ENCODE assay signal across 25 cellular contexts in genomic region chr7:157718303-157719007, GRCh38.
DNase-seq lines count a peak whose midpoint lies in the region; ATAC-seq, FAIRE-seq and TF ChIP-seq lines count a peak whose summit lies in the region.
"Had no signal": no experiment of that assay in that cellular context is flagged by ENCODE, and none has a peak within 500 bp of the region (broad histone marks: within the 10 kb centered on the region; RNA-seq: fewer than 3 reads in every experiment).

No MANE protein-coding gene starts in this region.

- H3K9me3 Mint-ChIP-seq in natural killer cell treated with Interleukin-12 subunit alpha and Interleukin-12 subunit beta and Interleukin-15 and Interleukin-18, amount 100 ng/mL, for 72 hours: no peaks in the 10 kb centered on the region
- no peaks in the 10 kb centered on the region for H3K9me3 Mint-ChIP-seq in natural killer cell
- H3K9me3 Mint-ChIP-seq: CD8-positive, alpha-beta T cell had no signal

- H3K27me3 ChIP-seq in K562 (ENCODE audit: control insufficient read depth in 2 of 2, insufficient read depth in 2 of 2, low read length in 2 of 2) (peaks cover 81 to 97% of the 10 kb centered on the region in 2 experiments), lower lobe of right lung (ENCODE audit: low read depth) (no peaks in the 10 kb centered on the region), GM23248 (replicated peaks; ENCODE audit: insufficient read depth) (no peaks in the 10 kb centered on the region), smooth muscle cell (ENCODE audit: low read depth) (peaks cover 9% of the 10 kb centered on the region)

- POLR2A ChIA-PET in K562 (lab: Yijun Ruan, JAX): interaction anchor here (0.7 kb wide), 1 partner anchor 98 kb away, joined by 3 read pairs; no protein-coding TSS in a partner anchor

- no peak for ATAC-seq in natural killer cell treated with Interleukin-12 subunit alpha and Interleukin-12 subunit beta and Interleukin-15 and Interleukin-18, amount 100 ng/mL, for 72 hours
- no peak for ATAC-seq in natural killer cell
- ATAC-seq in K562: peak; percentile 15; the same call in 1 of the 3 replicates
- ATAC-seq in lower lobe of right lung: no peak
- ATAC-seq: A549; CD8-positive, alpha-beta T cell; PC-3 had no signal

- H3K9ac ChIP-seq in K562 (ENCODE audit: insufficient read depth in 1 of 2, low read depth in 2 of 2, low read length in 2 of 2) (no peak overlapping the region), GM23248 (no peak overlapping the region), smooth muscle cell (ENCODE audit: low read depth) (no peak overlapping the region)
- H3K9ac ChIP-seq: SK-N-SH had no signal

- DNase-seq in natural killer cell treated with Interleukin-12 subunit alpha and Interleukin-12 subunit beta and Interleukin-15 and Interleukin-18, amount 100 ng/mL, for 72 hours (ENCODE audit: low spot score): peak; percentile 37
- DNase-seq in natural killer cell (no peak), K562 (ENCODE audit: extremely low read depth in 1 of 4, low spot score in 3 of 4) (no peak), lower lobe of right lung (peak; percentile 26), GM23248 (no peak), hippocampal formation (lab: John Stamatoyannopoulos, UW) (no peak), smooth muscle cell (lab: John Stamatoyannopoulos, UW; ENCODE audit: unreplicated experiment) (no peak)
- DNase-seq: CD8-positive, alpha-beta T cell; GOT3; KBM-7; MV-4-11; NCI-H1105 treated with DMSO at 0.1 percent for 48 hours; NCI-H146; NCI-H1930; NCI-H2107; NCI-H446; NCI-H524 treated with DMSO at 0.1 percent for 48 hours; NCI-H82; NK-92 treated with Interleukin-12 subunit alpha and Interleukin-12 subunit beta, amount 100 ng/mL, for 24 hours; PC-3; SK-N-SH had no signal

- H3K9me3 ChIP-seq in K562 (replicated peaks; ENCODE audit: control insufficient read depth, insufficient read depth, low read depth, low read length): no peaks in the 10 kb centered on the region
- no peaks in the 10 kb centered on the region for H3K9me3 ChIP-seq in lower lobe of right lung
- H3K9me3 ChIP-seq in GM23248 (ENCODE audit: low read depth): no peaks in the 10 kb centered on the region
- H3K9me3 ChIP-seq in smooth muscle cell (replicated peaks; ENCODE audit: low read depth): no peaks in the 10 kb centered on the region
- H3K9me3 ChIP-seq: A549, Caco-2 had no signal

- no peak overlapping the region for H3K27ac Mint-ChIP-seq in natural killer cell treated with Interleukin-12 subunit alpha and Interleukin-12 subunit beta and Interleukin-15 and Interleukin-18, amount 100 ng/mL, for 72 hours
- H3K27ac Mint-ChIP-seq in natural killer cell: no peak overlapping the region
- H3K27ac Mint-ChIP-seq: CD8-positive, alpha-beta T cell had no signal

- in situ Hi-C loops in K562 (cut with MboI) (no loop called here), GM23248 (cut with MboI) (no loop called here)

- no peak for TF ChIP-seq POLR2A in K562 (conservative IDR thresholded peaks at IDR 0.05)

- CTCF ChIA-PET in K562 (lab: Yijun Ruan, JAX; ENCODE audit: low intra/inter-chr PET ratio): no interaction called here

- peaks cover 1 to 3% of the 10 kb centered on the region in 2 donors for H3K27me3 Mint-ChIP-seq in natural killer cell treated with Interleukin-12 subunit alpha and Interleukin-12 subunit beta and Interleukin-15 and Interleukin-18, amount 100 ng/mL, for 72 hours
- peaks cover 0 to 2% of the 10 kb centered on the region in 2 donors for H3K27me3 Mint-ChIP-seq in natural killer cell (ENCODE audit: low read depth in 2 of 2)

- no TSS peak for BruUV-seq in K562 (replicated peaks; lab: Mats Ljungman, UMichigan)

- H3K4me1 ChIP-seq in K562 (replicated peaks in 1 of 2; ENCODE audit: control insufficient read depth in 2 of 2, insufficient read depth in 2 of 2, low read length in 2 of 2): peaks cover 0 to 8% of the 10 kb centered on the region in 2 experiments; a peak in 2 of 5 replicates
- H3K4me1 ChIP-seq in lower lobe of right lung: no peaks in the 10 kb centered on the region
- no peaks in the 10 kb centered on the region for H3K4me1 ChIP-seq in GM23248 (ENCODE audit: insufficient read depth)
- H3K4me1 ChIP-seq in smooth muscle cell (ENCODE audit: low read depth): no peaks in the 10 kb centered on the region
- H3K4me1 ChIP-seq: A549, Caco-2 had no signal

- 2% methylated on average over 27 of the region's 27 CpGs for WGBS in K562 (ENCODE audit: insufficient coverage, low coverage, missing lambda C conversion rate)
- 48 to 51% methylated on average over 25 to 27 of the region's 27 CpGs for WGBS in GM23248 (ENCODE audit: low coverage in 1 of 2, low lambda C conversion rate in 2 of 2, missing lambda C conversion rate in 2 of 2), 2 experiments
- WGBS in smooth muscle cell (ENCODE audit: low lambda C conversion rate): 81% methylated on average over 27 of the region's 27 CpGs

- H3K9me2 ChIP-seq in GM23248 (ENCODE audit: insufficient read depth): no peaks in the 10 kb centered on the region
- H3K9me2 ChIP-seq: SK-N-SH had no signal

- intact Hi-C loops in natural killer cell (cut with micrococcal nuclease): no loop called here
- intact Hi-C loops in K562 (cut with micrococcal nuclease): no loop called here
- intact Hi-C loops in lower lobe of right lung (cut with DNase I): no loop called here

- H4K20me1 ChIP-seq in K562 (replicated peaks; ENCODE audit: control insufficient read depth, insufficient read depth, low read length) (peaks cover 2% of the 10 kb centered on the region; the same call in 1 of the 2 replicates), GM23248 (ENCODE audit: insufficient read depth) (no peaks in the 10 kb centered on the region), smooth muscle cell (ENCODE audit: low read depth) (no peaks in the 10 kb centered on the region)

- H3K79me2 ChIP-seq in K562 (ENCODE audit: control insufficient read depth, insufficient read depth, low read length) (no peaks in the 10 kb centered on the region), GM23248 (ENCODE audit: insufficient read depth) (no peaks in the 10 kb centered on the region), smooth muscle cell (ENCODE audit: low read depth) (no peaks in the 10 kb centered on the region)

- TF ChIP-seq RAD21 in K562 (CRISPR knock-in tag; conservative IDR thresholded peaks at IDR 0.05 in 1 of 2, IDR thresholded peaks at IDR 0.05 in 1 of 2): no peak

- no peaks in the 10 kb centered on the region for H3F3A ChIP-seq in GM23248 (ENCODE audit: insufficient read depth)
- no peaks in the 10 kb centered on the region for H3F3A ChIP-seq in smooth muscle cell (ENCODE audit: low read depth)

- no peak overlapping the region for H3K4me3 Mint-ChIP-seq in natural killer cell treated with Interleukin-12 subunit alpha and Interleukin-12 subunit beta and Interleukin-15 and Interleukin-18, amount 100 ng/mL, for 72 hours
- no peak overlapping the region for H3K4me3 Mint-ChIP-seq in natural killer cell
- H3K4me3 Mint-ChIP-seq: CD8-positive, alpha-beta T cell had no signal

- no peak overlapping the region for H2AFZ ChIP-seq in K562 (ENCODE audit: low read depth, low read length)
- no peak overlapping the region for H2AFZ ChIP-seq in GM23248
- H2AFZ ChIP-seq in smooth muscle cell (ENCODE audit: low read depth): no peak overlapping the region

- H3K4me1 Mint-ChIP-seq in natural killer cell treated with Interleukin-12 subunit alpha and Interleukin-12 subunit beta and Interleukin-15 and Interleukin-18, amount 100 ng/mL, for 72 hours (ENCODE audit: low read depth in 2 of 2): no peaks in the 10 kb centered on the region
- H3K4me1 Mint-ChIP-seq in natural killer cell: no peaks in the 10 kb centered on the region

- no peak overlapping the region for H3K27ac ChIP-seq in K562 (ENCODE audit: extremely low read depth, low read depth, low read length)
- no peak overlapping the region for H3K27ac ChIP-seq in lower lobe of right lung
- H3K27ac ChIP-seq in GM23248: no peak overlapping the region
- no peak overlapping the region for H3K27ac ChIP-seq in smooth muscle cell (ENCODE audit: low read depth)
- H3K27ac ChIP-seq: A549, C4-2B had no signal

- no peak overlapping the region for H3K4me3 ChIP-seq in K562
- H3K4me3 ChIP-seq in lower lobe of right lung: no peak overlapping the region
- H3K4me3 ChIP-seq in GM23248: no peak overlapping the region
- no peak overlapping the region for H3K4me3 ChIP-seq in smooth muscle cell
- H3K4me3 ChIP-seq: A549 had no signal

- no peak for TF ChIP-seq EP300 in K562 (IDR thresholded peaks at IDR 0.05; ENCODE audit: low read length)

- no peaks in the 10 kb centered on the region for H3K36me3 ChIP-seq in K562 (ENCODE audit: control insufficient read depth, insufficient read depth, low read length)
- no peaks in the 10 kb centered on the region for H3K36me3 ChIP-seq in lower lobe of right lung
- no peaks in the 10 kb centered on the region for H3K36me3 ChIP-seq in GM23248 (ENCODE audit: low read depth)
- H3K36me3 ChIP-seq in smooth muscle cell (ENCODE audit: low read depth): no peaks in the 10 kb centered on the region

- H3K9me1 ChIP-seq in K562 (ENCODE audit: control insufficient read depth, insufficient read depth, low read length): no peaks in the 10 kb centered on the region

- H3K4me2 ChIP-seq in K562 (ENCODE audit: insufficient read depth, low read length) (no peak overlapping the region), GM23248 (ENCODE audit: unreplicated experiment) (no peak overlapping the region), smooth muscle cell (no peak overlapping the region)
- H3K4me2 ChIP-seq: A549, SK-N-SH had no signal

- FAIRE-seq in K562 (lab: Jason Lieb, UNC): peak; percentile 57
- FAIRE-seq: A549, G401.6 had no signal

- no peaks in the 10 kb centered on the region for H3K36me3 Mint-ChIP-seq in natural killer cell treated with Interleukin-12 subunit alpha and Interleukin-12 subunit beta and Interleukin-15 and Interleukin-18, amount 100 ng/mL, for 72 hours
- no peaks in the 10 kb centered on the region for H3K36me3 Mint-ChIP-seq in natural killer cell
- H3K36me3 Mint-ChIP-seq: CD8-positive, alpha-beta T cell had no signal

- TF ChIP-seq CTCF in natural killer cell (IDR thresholded peaks at IDR 0.05) (no peak), K562 (IDR thresholded peaks at IDR 0.05 in 2 of 3, conservative IDR thresholded peaks at IDR 0.05 in 1 of 3; ENCODE audit: insufficient read depth in 2 of 3, low read depth in 1 of 3, low read length in 3 of 3) (no peak), lower lobe of right lung (IDR thresholded peaks at IDR 0.05) (no peak), smooth muscle cell (IDR thresholded peaks at IDR 0.05; ENCODE audit: borderline replicate concordance, insufficient read depth, poor library complexity, severe bottlenecking) (no peak)

TF ChIP-seq in K562, 482 proteins besides CTCF, POLR2A, EP300 and RAD21 (continues in another document):
- TF ChIP-seq PCBP1 (IDR thresholded peaks at IDR 0.05; ENCODE audit: low read depth, low read length, poor library complexity, severe bottlenecking) (no peak), DNMT1 (IDR thresholded peaks at IDR 0.05) (no peak)

Comparison
In these comparisons a context has a peak if more than half of its experiments do, and no peak if none do; other contexts are left out.
1. DNase-seq: peak in natural killer cell treated with Interleukin-12 subunit alpha and Interleukin-12 subunit beta and Interleukin-15 and Interleukin-18, amount 100 ng/mL, for 72 hours (single experiment) and lower lobe of right lung (single experiment); none in natural killer cell (single experiment), K562 (0 of 4), GM23248 (single experiment), hippocampal formation (0 of 2) and smooth muscle cell (single experiment).